In genomic region chr4:146637853-146638800, GRCh38 we compare ENCODE assay signal across 1 cellular context.
TF ChIP-seq lines count a peak whose summit lies in the region.

No MANE protein-coding gene starts in this region.

TF ChIP-seq in SK-N-SH, 30 proteins besides CTCF, POLR2A, EP300 and RAD21 (continued from another document):
- TF ChIP-seq USF2 (IDR thresholded peaks at IDR 0.05; ENCODE audit: borderline replicate concordance, low read depth, low read length), result no peak
